ENCODE assay signal across 1 cellular context in genomic region chr21:34614693-34615486, GRCh38.
A peak's percentile ranks its signal among the peaks of the same experiment; 100 is the strongest.
TF ChIP-seq lines count a peak whose summit lies in the region.

RCAN1 (minus strand) TSS chr21:34615113; CDS start chr21:34615011, 102 bp downstream.

TF ChIP-seq in HCT116, 20 proteins besides CTCF, POLR2A, EP300 and RAD21 (continued from another document):
- TF ChIP-seq ZBTB33 (IDR thresholded peaks at IDR 0.05; ENCODE audit: extremely low read depth, insufficient replicate concordance, low read length), result no peak
- TF ChIP-seq ZNF274 (IDR thresholded peaks at IDR 0.05; ENCODE audit: low read depth, low read length), result no peak
- peak; percentile 90 for TF ChIP-seq SP1 (IDR thresholded peaks at IDR 0.05; ENCODE audit: low read depth)
- TF ChIP-seq SRF (IDR thresholded peaks at IDR 0.05; ENCODE audit: low read depth), result no peak
- TF ChIP-seq JUND (IDR thresholded peaks at IDR 0.05), result no peak
- TF ChIP-seq EGR1 (IDR thresholded peaks at IDR 0.05; ENCODE audit: low read depth), result peak; percentile 72
- TF ChIP-seq SIN3A (IDR thresholded peaks at IDR 0.05; ENCODE audit: low read depth), result 0 out of 2 replicates have a peak, but pooled peaks have one; percentile 61
